Comparison of ENCODE assay signal across 21 cellular contexts in the genomic region with DNA sequence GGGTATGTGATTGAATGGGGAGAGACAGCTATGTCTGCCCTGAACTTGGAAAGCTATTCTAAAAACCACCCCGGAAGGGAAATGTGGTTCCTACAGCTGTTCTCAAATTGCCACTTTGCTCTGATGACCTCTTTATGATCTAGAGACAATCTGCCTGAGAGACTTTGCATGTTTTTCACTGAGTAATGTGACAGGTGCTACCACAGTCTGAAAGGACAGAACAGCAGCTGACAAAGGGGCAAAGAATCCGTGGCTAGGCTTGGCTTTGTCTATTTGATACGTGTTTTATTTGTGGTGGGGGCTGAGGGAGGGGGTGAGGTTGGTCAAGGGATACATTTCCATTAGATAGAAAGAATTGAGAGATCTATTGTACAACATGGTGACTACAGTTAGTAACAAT.
DNase-seq lines count a peak whose midpoint lies in the region; ATAC-seq lines count a peak whose summit lies in the region.
"Had no signal": no experiment of that assay in that cellular context is flagged by ENCODE, and none has a peak within 500 bp of the region (broad histone marks: within the 10 kb centered on the region; RNA-seq: fewer than 3 reads in every experiment).

No MANE protein-coding gene starts in this region.

- no peaks in the 10 kb centered on the region for H3K9me3 ChIP-seq in SJCRH30 (replicated peaks)
- H3K9me3 ChIP-seq: BE2C, heart left ventricle, transverse colon had no signal

- peak; percentile 28 for DNase-seq in DMS53 (lab: John Stamatoyannopoulos, UW)
- no peak for DNase-seq in DMS53 treated with DMSO at 0.1 percent for 48 hours (lab: John Stamatoyannopoulos, UW; ENCODE audit: unreplicated experiment)
- DNase-seq in NCI-H345 treated with DMSO at 0.1 percent for 48 hours (lab: John Stamatoyannopoulos, UW; ENCODE audit: unreplicated experiment): peak; percentile 69
- DNase-seq in SJCRH30: peak; percentile 91 to 98
- no peak for DNase-seq in NCI-H82 (lab: John Stamatoyannopoulos, UW)
- no peak for DNase-seq in SK-N-DZ (ENCODE audit: low spot score)
- no peak for DNase-seq in superior temporal gyrus (ENCODE audit: extremely low spot score)
- DNase-seq: 8988T; BE2C; DND-41; effector memory CD4-positive, alpha-beta T cell; heart left ventricle; IMR-90; mammary epithelial cell; NCI-H1694 treated with DMSO at 0.1 percent for 48 hours; nephron progenitor cell; stimulated activated naive CD4-positive, alpha-beta T cell treated with Interleukin-2 at 50 U/mL for 16 hours; T-helper 9 cell; transverse colon had no signal

- H3K4me3 ChIP-seq in SJCRH30: no peak overlapping the region
- H3K4me3 ChIP-seq: heart left ventricle, transverse colon had no signal

- peaks cover 40% of the 10 kb centered on the region for H3K4me1 ChIP-seq in SJCRH30
- H3K4me1 ChIP-seq: BE2C, heart left ventricle, transverse colon had no signal

- ATAC-seq in HG02588 (IDR thresholded peaks at IDR 0.05; ENCODE audit: unreplicated experiment): no peak
- ATAC-seq: activated CD4-positive, CD25-positive, alpha-beta regulatory T cell treated with anti-CD3 and anti-CD28 coated beads, Interleukin-2, amount 50 U/mL, for 24 hours; heart left ventricle had no signal

- peak overlapping the region; percentile 89 for H3K27ac ChIP-seq in SJCRH30
- H3K27ac ChIP-seq: heart left ventricle, transverse colon had no signal

- no peaks in the 10 kb centered on the region for H3K36me3 ChIP-seq in SJCRH30
- H3K36me3 ChIP-seq: BE2C, heart left ventricle, transverse colon had no signal

- H3K27me3 ChIP-seq in SJCRH30: no peaks in the 10 kb centered on the region
- H3K27me3 ChIP-seq: BE2C, heart left ventricle, transverse colon had no signal

Comparison
In these comparisons a context has a peak if more than half of its experiments do, and no peak if none do; other contexts are left out.
1. DNase-seq: peak in DMS53 (single experiment), NCI-H345 treated with DMSO at 0.1 percent for 48 hours (single experiment) and SJCRH30 (2 of 2); none in DMS53 treated with DMSO at 0.1 percent for 48 hours (single experiment), NCI-H82 (single experiment), SK-N-DZ (single experiment) and superior temporal gyrus (single experiment).